In genomic region chr15:60297047-60297446, GRCh38 we compare ENCODE assay signal across 19 cellular contexts.
DNase-seq lines count a peak whose midpoint lies in the region; ATAC-seq and TF ChIP-seq lines count a peak whose summit lies in the region.
"Had no signal": no experiment of that assay in that cellular context is flagged by ENCODE, and none has a peak within 500 bp of the region (broad histone marks: within the 10 kb centered on the region; RNA-seq: fewer than 3 reads in every experiment).

No MANE protein-coding gene starts in this region.

- intact Hi-C loops in activated CD8-positive, alpha-beta T cell treated with anti-CD3 and anti-CD28 coated beads for 36 hours (cut with micrococcal nuclease) = no loop called here
- intact Hi-C loops in esophagus muscularis mucosa (cut with DNase I) = no loop called here

- H3K9me3 ChIP-seq in esophagus muscularis mucosa = no peaks in the 10 kb centered on the region

- no peaks in the 10 kb centered on the region for H3K36me3 Mint-ChIP-seq in activated CD8-positive, alpha-beta T cell treated with anti-CD3 and anti-CD28 coated beads for 36 hours (ENCODE audit: low read depth)
- no peaks in the 10 kb centered on the region for H3K36me3 Mint-ChIP-seq in activated CD8-positive, alpha-beta T cell treated with anti-CD3 and anti-CD28 coated beads, Interleukin-2, amount 10 ng/mL, durations not matched to agents 7 days and 5 days (ENCODE audit: low read depth)

- H3K4me3 ChIP-seq in esophagus muscularis mucosa = no peak overlapping the region
- H3K4me3 ChIP-seq: GM23338, PC-9 had no signal

- TF ChIP-seq CTCF in activated CD8-positive, alpha-beta T cell treated with anti-CD3 and anti-CD28 coated beads for 36 hours (IDR thresholded peaks at IDR 0.05) = no peak
- TF ChIP-seq CTCF in esophagus muscularis mucosa (IDR thresholded peaks at IDR 0.05) = no peak

- no peak for TF ChIP-seq POLR2A in esophagus muscularis mucosa (IDR thresholded peaks at IDR 0.05; ENCODE audit: low read depth)

- CTCF ChIA-PET in activated CD8-positive, alpha-beta T cell treated with anti-CD3 and anti-CD28 coated beads for 36 hours (lab: Charles Lee) = interaction anchor here (1.4 kb wide), 1 partner anchor 66 kb away, joined by 3 read pairs; no protein-coding TSS in a partner anchor
- CTCF ChIA-PET in activated CD8-positive, alpha-beta T cell treated with anti-CD3 and anti-CD28 coated beads, Interleukin-2, amount 10 ng/mL, durations not matched to agents 7 days and 5 days (lab: Charles Lee) = no interaction called here

- no peak overlapping the region for H3K27ac Mint-ChIP-seq in activated CD8-positive, alpha-beta T cell treated with anti-CD3 and anti-CD28 coated beads for 36 hours
- H3K27ac Mint-ChIP-seq in activated CD8-positive, alpha-beta T cell treated with anti-CD3 and anti-CD28 coated beads, Interleukin-2, amount 10 ng/mL, durations not matched to agents 7 days and 5 days = no peak overlapping the region
- H3K27ac Mint-ChIP-seq: GM23338 had no signal

- ATAC-seq in activated CD8-positive, alpha-beta T cell treated with anti-CD3 and anti-CD28 coated beads for 36 hours = peak; percentile 24
- ATAC-seq in activated CD8-positive, alpha-beta T cell treated with anti-CD3 and anti-CD28 coated beads, Interleukin-2, amount 10 ng/mL, durations not matched to agents 7 days and 5 days = no peak
- ATAC-seq in HG03565 (IDR thresholded peaks at IDR 0.05; ENCODE audit: unreplicated experiment) (peak; percentile 48), GM21576 (IDR thresholded peaks at IDR 0.05; ENCODE audit: unreplicated experiment) (no peak), HG03378 (IDR thresholded peaks at IDR 0.05; ENCODE audit: unreplicated experiment) (no peak), GM19463 (IDR thresholded peaks at IDR 0.05; ENCODE audit: unreplicated experiment) (no peak)
- ATAC-seq: GM23338 had no signal

- peaks cover 4% of the 10 kb centered on the region for H3K27me3 Mint-ChIP-seq in activated CD8-positive, alpha-beta T cell treated with anti-CD3 and anti-CD28 coated beads for 36 hours
- H3K27me3 Mint-ChIP-seq in activated CD8-positive, alpha-beta T cell treated with anti-CD3 and anti-CD28 coated beads, Interleukin-2, amount 10 ng/mL, durations not matched to agents 7 days and 5 days (ENCODE audit: low read depth) = no peaks in the 10 kb centered on the region

- no peaks in the 10 kb centered on the region for H3K36me3 ChIP-seq in esophagus muscularis mucosa

- no peak for DNase-seq in activated CD8-positive, alpha-beta T cell treated with anti-CD3 and anti-CD28 coated beads for 36 hours
- no peak for DNase-seq in activated CD8-positive, alpha-beta T cell treated with anti-CD3 and anti-CD28 coated beads, Interleukin-2, amount 10 ng/mL, durations not matched to agents 7 days and 5 days
- DNase-seq in SW480 (ENCODE audit: low spot score) = peak; percentile 9
- peak; percentile 42 for DNase-seq in esophagus muscularis mucosa (ENCODE audit: extremely low spot score)
- DNase-seq: COR-L47, KG1, MM.1S, NCI-H1105 treated with DMSO at 0.1 percent for 48 hours, NCI-H187 treated with DMSO at 0.1 percent for 48 hours, NCI-H446 treated with DMSO at 0.1 percent for 48 hours, NCI-H748 treated with DMSO at 0.1 percent for 48 hours, PC-9, Right ventricle myocardium superior had no signal

- H3K27ac ChIP-seq in esophagus muscularis mucosa (replicated peaks in 1 of 4) = no peak overlapping the region
- H3K27ac ChIP-seq: C4-2B, PC-9 had no signal

- H3K9me3 Mint-ChIP-seq in activated CD8-positive, alpha-beta T cell treated with anti-CD3 and anti-CD28 coated beads for 36 hours = no peaks in the 10 kb centered on the region
- no peaks in the 10 kb centered on the region for H3K9me3 Mint-ChIP-seq in activated CD8-positive, alpha-beta T cell treated with anti-CD3 and anti-CD28 coated beads, Interleukin-2, amount 10 ng/mL, durations not matched to agents 7 days and 5 days (ENCODE audit: insufficient read depth)

- H3K27me3 ChIP-seq in esophagus muscularis mucosa = peaks cover 0 to 5% (median 0%) of the 10 kb centered on the region in 4 donors

- TF ChIP-seq EP300 in esophagus muscularis mucosa (IDR thresholded peaks at IDR 0.05) = no peak

- H3K4me1 Mint-ChIP-seq in activated CD8-positive, alpha-beta T cell treated with anti-CD3 and anti-CD28 coated beads for 36 hours (ENCODE audit: low read depth) = no peaks in the 10 kb centered on the region
- no peaks in the 10 kb centered on the region for H3K4me1 Mint-ChIP-seq in activated CD8-positive, alpha-beta T cell treated with anti-CD3 and anti-CD28 coated beads, Interleukin-2, amount 10 ng/mL, durations not matched to agents 7 days and 5 days (ENCODE audit: low read depth)

- POLR2A ChIA-PET in activated CD8-positive, alpha-beta T cell treated with anti-CD3 and anti-CD28 coated beads for 36 hours (lab: Charles Lee) = interaction anchor here (1.1 kb wide), 1 partner anchor 17 kb away, joined by 3 read pairs; no protein-coding TSS in a partner anchor
- POLR2A ChIA-PET in activated CD8-positive, alpha-beta T cell treated with anti-CD3 and anti-CD28 coated beads, Interleukin-2, amount 10 ng/mL, durations not matched to agents 7 days and 5 days (lab: Charles Lee) = interaction anchor here (0.6 kb wide), 1 partner anchor 506 kb away, joined by 4 read pairs; no protein-coding TSS in a partner anchor

- no peak overlapping the region for H3K4me3 Mint-ChIP-seq in activated CD8-positive, alpha-beta T cell treated with anti-CD3 and anti-CD28 coated beads for 36 hours
- H3K4me3 Mint-ChIP-seq in activated CD8-positive, alpha-beta T cell treated with anti-CD3 and anti-CD28 coated beads, Interleukin-2, amount 10 ng/mL, durations not matched to agents 7 days and 5 days = no peak overlapping the region
- H3K4me3 Mint-ChIP-seq: GM23338 had no signal

- 75% methylated on average over 3 of the region's 3 CpGs for WGBS in esophagus muscularis mucosa

- peaks cover 0 to 10% (median 6%) of the 10 kb centered on the region in 4 donors for H3K4me1 ChIP-seq in esophagus muscularis mucosa

Comparison
In these comparisons a context has a peak if more than half of its experiments do, and no peak if none do; other contexts are left out.
1. ATAC-seq: peak in activated CD8-positive, alpha-beta T cell treated with anti-CD3 and anti-CD28 coated beads for 36 hours (single experiment) and HG03565 (single experiment); none in activated CD8-positive, alpha-beta T cell treated with anti-CD3 and anti-CD28 coated beads, Interleukin-2, amount 10 ng/mL, durations not matched to agents 7 days and 5 days (single experiment), GM21576 (single experiment), HG03378 (single experiment) and GM19463 (single experiment).
2. DNase-seq: peak in SW480 (single experiment) and esophagus muscularis mucosa (single experiment); none in activated CD8-positive, alpha-beta T cell treated with anti-CD3 and anti-CD28 coated beads for 36 hours (single experiment) and activated CD8-positive, alpha-beta T cell treated with anti-CD3 and anti-CD28 coated beads, Interleukin-2, amount 10 ng/mL, durations not matched to agents 7 days and 5 days (single experiment).